17 cellular contexts compared by ENCODE assay signal in the genomic region with DNA sequence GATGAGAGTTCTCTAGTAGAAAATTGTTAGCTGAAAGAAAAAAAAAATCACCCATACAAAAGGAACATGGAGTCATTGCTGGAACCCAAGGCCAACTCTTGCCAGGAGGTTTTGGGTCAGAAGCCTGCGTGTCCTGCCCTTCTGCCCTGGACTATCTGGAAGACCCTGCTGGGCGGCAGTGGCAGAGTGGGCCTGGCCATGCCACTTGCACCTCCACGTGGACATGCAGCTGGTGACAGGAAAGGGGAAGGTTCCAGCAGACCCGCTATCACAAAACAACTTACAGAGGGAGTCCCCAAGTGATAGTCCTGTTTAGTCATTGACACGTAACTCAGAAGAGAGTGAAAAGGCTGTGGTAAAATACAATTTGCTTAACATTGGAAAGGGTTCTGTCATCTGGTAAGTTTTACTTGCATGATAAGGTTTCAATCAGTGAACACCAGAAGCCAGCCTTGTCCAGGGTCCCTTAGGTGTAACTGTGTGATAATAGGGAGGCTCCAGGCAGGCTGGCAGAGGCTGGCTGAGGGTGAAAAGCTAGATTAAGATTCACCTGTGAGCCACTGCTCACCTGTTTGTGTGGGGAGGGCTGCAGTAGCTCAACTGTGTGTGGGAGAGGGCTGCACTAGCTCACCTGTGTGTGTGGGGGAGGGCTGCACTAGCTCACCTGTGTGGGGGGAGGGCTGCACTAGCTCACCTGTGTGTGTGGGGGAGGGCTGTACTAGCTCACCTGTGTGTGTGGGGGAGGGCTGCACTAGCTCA. TPM values are rescaled to one million over a fixed set of nuclear protein-coding genes. Genes with fewer than 3 reads are reported as not detected.
A peak's percentile ranks its signal among the peaks of the same experiment; 100 is the strongest.
DNase-seq lines count a peak whose midpoint lies in the region; ATAC-seq and TF ChIP-seq lines count a peak whose summit lies in the region.
"Had no signal": no experiment of that assay in that cellular context is flagged by ENCODE, and none has a peak within 500 bp of the region (broad histone marks: within the 10 kb centered on the region; RNA-seq: fewer than 3 reads in every experiment).

No MANE protein-coding gene starts in this region.

- H3K23ac ChIP-seq in H9 (ENCODE audit: insufficient read length, low read depth, low read length): no peak overlapping the region

- no peak overlapping the region for H2BK120ac ChIP-seq in H9 (ENCODE audit: low read depth, low read length, poor library complexity, severe bottlenecking)

- no peak overlapping the region for H3K56ac ChIP-seq in H9 (ENCODE audit: insufficient read length, low read depth, low read length)

- no peak overlapping the region for H2AFZ ChIP-seq in H9 (ENCODE audit: low read length)
- H2AFZ ChIP-seq in neural progenitor cell (replicated peaks): no peak overlapping the region

- H3K4me3 ChIP-seq in brain microvascular endothelial cell (ENCODE audit: low read depth, low read length): no peak overlapping the region
- H3K4me3 ChIP-seq in neural progenitor cell: no peak overlapping the region
- H3K4me3 ChIP-seq: BLaER1 treated with 17β-estradiol and CSF1 and Interleukin-3, amounts not matched to agents 10 nM and 100 nM had no signal

- in situ Hi-C loops in GM13976 (cut with MboI; ENCODE audit: low sequenced_read_pairs, unreplicated experiment) (no loop called here), brain microvascular endothelial cell (cut with HindIII; ENCODE audit: low pct_ligation_motif_present, low sequenced_read_pairs) (no loop called here)

- H3K9me3 ChIP-seq in H9 (ENCODE audit: control insufficient read depth, low read depth, low read length) (no peaks in the 10 kb centered on the region), neural progenitor cell (ENCODE audit: low read depth) (no peaks in the 10 kb centered on the region)
- H3K9me3 ChIP-seq: BLaER1 treated with 17β-estradiol and CSF1 and Interleukin-3, amounts not matched to agents 10 nM and 100 nM had no signal

- H3K9me3 Mint-ChIP-seq in H9 (no peaks in the 10 kb centered on the region), osteocyte (ENCODE audit: unreplicated experiment) (no peaks in the 10 kb centered on the region), neural progenitor cell (no peaks in the 10 kb centered on the region)
- H3K9me3 Mint-ChIP-seq: activated B cell treated with CpG ODN at 0.5 μM for 24 hours, type B pancreatic cell had no signal

- ATAC-seq in GM21423 (IDR thresholded peaks at IDR 0.05; ENCODE audit: unreplicated experiment) (no peak), GM18861 (IDR thresholded peaks at IDR 0.05; ENCODE audit: unreplicated experiment) (no peak)

- H3K27ac Mint-ChIP-seq in H9 (peak overlapping the region; percentile 39 to 75 (median 60); a peak in 5 of 7 replicates), osteocyte (ENCODE audit: unreplicated experiment) (peak overlapping the region; percentile 82), neural progenitor cell (no peak overlapping the region)
- H3K27ac Mint-ChIP-seq: activated B cell treated with CpG ODN at 0.5 μM for 24 hours, type B pancreatic cell had no signal

- no peak overlapping the region for H3K27ac ChIP-seq in H9 (ENCODE audit: insufficient read length, low read depth, low read length)
- peak overlapping the region; percentile 4 for H3K27ac ChIP-seq in brain microvascular endothelial cell
- no peak overlapping the region for H3K27ac ChIP-seq in neural progenitor cell
- H3K27ac ChIP-seq: BLaER1 treated with 17β-estradiol and CSF1 and Interleukin-3, amounts not matched to agents 10 nM and 100 nM had no signal

- no peaks in the 10 kb centered on the region for H3K79me1 ChIP-seq in H9 (ENCODE audit: insufficient read depth, low read depth, low read length, poor library complexity, severe bottlenecking)

- no peak overlapping the region for H2BK5ac ChIP-seq in H9 (ENCODE audit: insufficient read length, low read length)

- H3T11ph ChIP-seq in H9 (ENCODE audit: low read length): no peak overlapping the region

- H3K4me1 Mint-ChIP-seq in H9 (peaks cover 21 to 33% of the 10 kb centered on the region in 2 experiments), osteocyte (ENCODE audit: unreplicated experiment) (peaks cover 75% of the 10 kb centered on the region), neural progenitor cell (peaks cover 26% of the 10 kb centered on the region)
- H3K4me1 Mint-ChIP-seq: activated B cell treated with CpG ODN at 0.5 μM for 24 hours had no signal

- H3K4me1 ChIP-seq in H9 (ENCODE audit: insufficient read depth, low read length) (peaks cover 4% of the 10 kb centered on the region), neural progenitor cell (no peaks in the 10 kb centered on the region)

- no CpG with 5 or more reads among the region's 5 CpGs for WGBS in H9 (ENCODE audit: extremely low coverage, insufficient read length, low lambda C conversion rate)

- 0 out of 2 replicates have a peak overlapping the region, but pooled peaks have one; percentile 28 for H3K14ac ChIP-seq in H9 (ENCODE audit: insufficient read depth, low read length)

- H4K91ac ChIP-seq in H9 (ENCODE audit: insufficient read length, low read depth, low read length): no peak overlapping the region

- H4K20me1 ChIP-seq in H9 (ENCODE audit: control insufficient read depth, insufficient read depth, insufficient read length) (no peaks in the 10 kb centered on the region), neural progenitor cell (ENCODE audit: low read depth) (peaks cover 59% of the 10 kb centered on the region)
- H4K20me1 ChIP-seq: BLaER1 treated with 17β-estradiol and CSF1 and Interleukin-3, amounts not matched to agents 10 nM and 100 nM had no signal

- no peaks in the 10 kb centered on the region for H3K27me3 Mint-ChIP-seq in H9 (ENCODE audit: low read depth)
- no peaks in the 10 kb centered on the region for H3K27me3 Mint-ChIP-seq in osteocyte (ENCODE audit: unreplicated experiment)
- H3K27me3 Mint-ChIP-seq in neural progenitor cell (ENCODE audit: insufficient read depth, low read depth): peaks cover 10% of the 10 kb centered on the region
- H3K27me3 Mint-ChIP-seq: type B pancreatic cell had no signal

- H3K79me2 ChIP-seq in H9 (ENCODE audit: insufficient read depth, low read length): no peaks in the 10 kb centered on the region
- peaks cover 27% of the 10 kb centered on the region for H3K79me2 ChIP-seq in neural progenitor cell (ENCODE audit: low read depth)

- H3K4me3 Mint-ChIP-seq in H9 (no peak overlapping the region), osteocyte (ENCODE audit: unreplicated experiment) (no peak overlapping the region), neural progenitor cell (no peak overlapping the region)
- H3K4me3 Mint-ChIP-seq: activated B cell treated with CpG ODN at 0.5 μM for 24 hours, type B pancreatic cell had no signal

- no peak overlapping the region for H3K4ac ChIP-seq in H9 (ENCODE audit: low read depth, low read length)

- no peak overlapping the region for H2BK12ac ChIP-seq in H9 (ENCODE audit: insufficient read length, low read depth, low read length)

- H3K4me2 ChIP-seq in H9 (ENCODE audit: insufficient read depth, insufficient read length, low read length) (no peak overlapping the region), neural progenitor cell (no peak overlapping the region)
- H3K4me2 ChIP-seq: BLaER1 treated with 17β-estradiol and CSF1 and Interleukin-3, amounts not matched to agents 10 nM and 100 nM had no signal

- no peak overlapping the region for H4K8ac ChIP-seq in H9 (replicated peaks; ENCODE audit: insufficient read length, low read depth, low read length)

- H3K23me2 ChIP-seq in H9 (ENCODE audit: insufficient read length, low read depth, low read length, poor library complexity, severe bottlenecking): no peaks in the 10 kb centered on the region

- TF ChIP-seq CTCF in GM13976 (IDR thresholded peaks at IDR 0.05; ENCODE audit: borderline replicate concordance, control extremely low read depth, extremely low read depth, insufficient read depth, missing control alignments): no peak
- TF ChIP-seq CTCF in H9 (conservative IDR thresholded peaks at IDR 0.05): no peak
- TF ChIP-seq CTCF in brain microvascular endothelial cell (IDR thresholded peaks at IDR 0.05; ENCODE audit: low read depth, low read length, missing control alignments): no peak
- TF ChIP-seq CTCF in osteocyte (IDR thresholded peaks at IDR 0.05): no peak
- TF ChIP-seq CTCF in neural progenitor cell (IDR thresholded peaks at IDR 0.05): no peak

- no peak overlapping the region for H2AK5ac ChIP-seq in H9 (ENCODE audit: insufficient read length, low read length)

- H3K9ac ChIP-seq in H9 (ENCODE audit: extremely low read depth, insufficient read length, low read length) (no peak overlapping the region), neural progenitor cell (no peak overlapping the region)
- H3K9ac ChIP-seq: BLaER1 treated with 17β-estradiol and CSF1 and Interleukin-3, amounts not matched to agents 10 nM and 100 nM had no signal

- H3K36me3 ChIP-seq in brain microvascular endothelial cell (replicated peaks) (peaks cover 59% of the 10 kb centered on the region), neural progenitor cell (no peaks in the 10 kb centered on the region)
- H3K36me3 ChIP-seq: BLaER1 treated with 17β-estradiol and CSF1 and Interleukin-3, amounts not matched to agents 10 nM and 100 nM had no signal

- H3K36me3 Mint-ChIP-seq in H9 (ENCODE audit: insufficient read depth in 1 of 3, low read depth in 3 of 3) (peaks cover 2 to 9% (median 9%) of the 10 kb centered on the region in 3 experiments; a peak in 4 of 7 replicates), osteocyte (ENCODE audit: unreplicated experiment) (peaks cover 37% of the 10 kb centered on the region), neural progenitor cell (peaks cover 24% of the 10 kb centered on the region)

- DNase-seq in GM13976 (ENCODE audit: low spot score) (peak; percentile 58), H9 (no peak), brain microvascular endothelial cell (no peak), osteocyte (ENCODE audit: extremely low spot score, unreplicated experiment) (no peak), kidney glomerular epithelial cell (lab: John Stamatoyannopoulos, UW) (no peak), neural progenitor cell (ENCODE audit: low spot score) (no peak)
- DNase-seq: activated B cell treated with CpG ODN at 0.5 μM for 24 hours; glutamatergic neuron; kidney; NCI-H1417; NCI-H446; posterior cingulate gyrus; stimulated activated CD4-positive, alpha-beta T cell treated with anti-CD3 and anti-CD28 coated beads, Interleukin-15, amount 100 ng/mL, for 24 hours had no signal

- no peak overlapping the region for H2BK15ac ChIP-seq in H9 (ENCODE audit: low read depth, low read length)

- no peaks in the 10 kb centered on the region for H3K27me3 ChIP-seq in H9 (ENCODE audit: insufficient read depth, low read length)
- H3K27me3 ChIP-seq in brain microvascular endothelial cell (replicated peaks): no peaks in the 10 kb centered on the region
- no peaks in the 10 kb centered on the region for H3K27me3 ChIP-seq in neural progenitor cell
- H3K27me3 ChIP-seq: BLaER1 treated with 17β-estradiol and CSF1 and Interleukin-3, amounts not matched to agents 10 nM and 100 nM had no signal

- H3K18ac ChIP-seq in H9 (ENCODE audit: insufficient read length, low read depth, low read length): peak overlapping the region; percentile 11

- no peak overlapping the region for H2BK20ac ChIP-seq in H9 (ENCODE audit: low read depth, low read length, poor library complexity, severe bottlenecking)

- no peak overlapping the region for H4K5ac ChIP-seq in H9 (ENCODE audit: insufficient read length, low read depth, low read length)

- no peaks in the 10 kb centered on the region for H3F3A ChIP-seq in neural progenitor cell (ENCODE audit: low read depth)

RNA-seq across cellular contexts. Expression of a gene that starts 47.8 kb away (rescaled TPM):
- 68.8 and 76.5 TPM in 2 replicates for total RNA-seq in H9 (2021)
- total RNA-seq in osteocyte: 2,001 and 2,067 TPM in 2 replicates
- total RNA-seq in neural progenitor cell (ENCODE audit: low replicate concordance): 73.6 and 139 TPM in 2 replicates
- total RNA-seq: activated B cell treated with CpG ODN at 0.5 μM for 24 hours had no signal

RNA-seq across cellular contexts. Expression of a gene that starts 47.9 kb away (rescaled TPM):
- total RNA-seq in H9 (2021) (73.1 and 74.6 TPM in 2 replicates), osteocyte (3,181 and 3,589 TPM in 2 replicates), neural progenitor cell (ENCODE audit: low replicate concordance) (105 and 120 TPM in 2 replicates)
- total RNA-seq: activated B cell treated with CpG ODN at 0.5 μM for 24 hours had no signal

Comparison
In these comparisons a context has a peak if more than half of its experiments do, and no peak if none do; other contexts are left out.
1. RNA of a gene that starts 47.8 kb away (total RNA-seq): 2,001 to 2,067 TPM in osteocyte; 68.8 to 76.5 TPM in H9 and 73.6 to 139 TPM in neural progenitor cell; every median in the first group is over 10 times any median in the second.
2. RNA of a gene that starts 47.9 kb away (total RNA-seq): 3,181 to 3,589 TPM in osteocyte; 105 to 120 TPM in neural progenitor cell and 73.1 to 74.6 TPM in H9; every median in the first group is over 10 times any median in the second.